18 cellular contexts compared by ENCODE assay signal in genomic region chr10:47063858-47064257, GRCh38.
"Had no signal": no experiment of that assay in that cellular context is flagged by ENCODE, and none has a peak within 500 bp of the region (broad histone marks: within the 10 kb centered on the region; RNA-seq: fewer than 3 reads in every experiment).

No MANE protein-coding gene starts in this region.

- H3K27ac ChIP-seq: epithelial cell of prostate, left ventricle myocardium inferior, right atrium auricular region, tibial nerve, uterus had no signal

- H3K36me3 ChIP-seq: left ventricle myocardium inferior, right atrium auricular region, tibial nerve, uterus had no signal

- H3K4me1 ChIP-seq: left ventricle myocardium inferior, right atrium auricular region, uterus had no signal

- H3K4me3 ChIP-seq: left ventricle myocardium inferior, right atrium auricular region, tibial nerve, uterus had no signal

- DNase-seq: activated B cell treated with CpG ODN at 0.5 μM for 24 hours; activated CD4-positive, alpha-beta memory T cell treated with anti-CD3 and anti-CD28 coated beads, Interleukin-2, amount 10 ng/mL, durations not matched to agents 7 days and 5 days; activated CD4-positive, alpha-beta T cell treated with anti-CD3 and anti-CD28 coated beads for 48 hours; activated CD8-positive, alpha-beta memory T cell treated with anti-CD3 and anti-CD28 coated beads, Interleukin-2, amount 10 ng/mL, durations not matched to agents 7 days and 5 days; activated naive CD8-positive, alpha-beta T cell treated with anti-CD3 and anti-CD28 coated beads for 36 hours; amniotic stem cell; dermis blood vessel endothelial cell; foreskin fibroblast; kidney glomerular epithelial cell; left ventricle myocardium inferior; mammary epithelial cell; nephron progenitor cell; nucleus accumbens; stimulated activated CD4-positive, alpha-beta T cell treated with anti-CD3 and anti-CD28 coated beads, Interleukin-2, amount 100 ng/mL, for 24 hours; uterus had no signal

- H3K9me3 ChIP-seq: left ventricle myocardium inferior, right atrium auricular region, tibial nerve, uterus had no signal

- ATAC-seq: activated CD8-positive, alpha-beta memory T cell treated with anti-CD3 and anti-CD28 coated beads, Interleukin-2, amount 10 ng/mL, durations not matched to agents 7 days and 5 days had no signal

- H3K27me3 ChIP-seq: right atrium auricular region, tibial nerve, uterus had no signal
